1 cellular context compared by ENCODE assay signal in the genomic region with DNA sequence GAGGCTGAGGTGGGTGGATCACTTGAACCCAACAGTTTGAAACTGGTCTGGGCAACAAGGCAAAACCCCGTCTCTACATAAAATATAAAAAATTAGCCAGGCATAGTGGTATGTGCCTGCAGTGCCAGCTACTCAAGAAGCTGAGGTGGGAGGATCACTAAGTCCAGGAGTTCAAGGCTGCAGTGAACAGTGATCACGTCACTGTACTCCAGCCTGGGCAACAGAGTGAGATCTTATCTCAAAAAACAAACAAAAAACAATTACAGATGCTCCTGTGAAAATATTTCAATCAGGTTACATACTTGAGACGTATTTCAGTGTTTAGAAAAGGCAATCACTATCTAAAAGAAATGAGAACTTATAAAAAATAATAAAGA.
TF ChIP-seq lines count a peak whose summit lies in the region.

No MANE protein-coding gene starts in this region.

TF ChIP-seq in HepG2, 621 proteins besides CTCF, POLR2A, EP300 and RAD21 (continues in another document):
- TF ChIP-seq, protein P1, sequence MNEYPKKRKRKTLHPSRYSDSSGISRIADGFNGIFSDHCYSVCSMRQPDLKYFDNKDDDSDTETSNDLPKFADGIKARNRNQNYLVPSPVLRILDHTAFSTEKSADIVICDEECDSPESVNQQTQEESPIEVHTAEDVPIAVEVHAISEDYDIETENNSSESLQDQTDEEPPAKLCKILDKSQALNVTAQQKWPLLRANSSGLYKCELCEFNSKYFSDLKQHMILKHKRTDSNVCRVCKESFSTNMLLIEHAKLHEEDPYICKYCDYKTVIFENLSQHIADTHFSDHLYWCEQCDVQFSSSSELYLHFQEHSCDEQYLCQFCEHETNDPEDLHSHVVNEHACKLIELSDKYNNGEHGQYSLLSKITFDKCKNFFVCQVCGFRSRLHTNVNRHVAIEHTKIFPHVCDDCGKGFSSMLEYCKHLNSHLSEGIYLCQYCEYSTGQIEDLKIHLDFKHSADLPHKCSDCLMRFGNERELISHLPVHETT (CRISPR knock-in tag; conservative IDR thresholded peaks at IDR 0.05) = no peak
- TF ChIP-seq, protein P2, sequence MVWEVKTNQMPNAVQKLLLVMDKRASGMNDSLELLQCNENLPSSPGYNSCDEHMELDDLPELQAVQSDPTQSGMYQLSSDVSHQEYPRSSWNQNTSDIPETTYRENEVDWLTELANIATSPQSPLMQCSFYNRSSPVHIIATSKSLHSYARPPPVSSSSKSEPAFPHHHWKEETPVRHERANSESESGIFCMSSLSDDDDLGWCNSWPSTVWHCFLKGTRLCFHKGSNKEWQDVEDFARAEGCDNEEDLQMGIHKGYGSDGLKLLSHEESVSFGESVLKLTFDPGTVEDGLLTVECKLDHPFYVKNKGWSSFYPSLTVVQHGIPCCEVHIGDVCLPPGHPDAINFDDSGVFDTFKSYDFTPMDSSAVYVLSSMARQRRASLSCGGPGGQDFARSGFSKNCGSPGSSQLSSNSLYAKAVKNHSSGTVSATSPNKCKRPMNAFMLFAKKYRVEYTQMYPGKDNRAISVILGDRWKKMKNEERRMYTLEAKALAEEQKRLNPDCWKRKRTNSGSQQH (CRISPR knock-in tag; IDR thresholded peaks at IDR 0.05; ENCODE audit: low read depth) = no peak
- TF ChIP-seq AGO2 (optimal IDR thresholded peaks at IDR 0.05; ENCODE audit: low read depth, low read length) = no peak
- TF ChIP-seq SOX13 (IDR thresholded peaks at IDR 0.05) = no peak
- TF ChIP-seq SOX13 (CRISPR knock-in tag; conservative IDR thresholded peaks at IDR 0.05 in 1 of 2, IDR thresholded peaks at IDR 0.05 in 1 of 2) = peak in 1 of 2 experiments; percentile 75; a peak in 2 of 4 replicates
- TF ChIP-seq HMG20A (CRISPR knock-in tag; IDR thresholded peaks at IDR 0.05; ENCODE audit: borderline replicate concordance) = peak; percentile 49; the same call in 1 of the 2 replicates
- TF ChIP-seq IKZF1 (IDR thresholded peaks at IDR 0.05) = no peak
- TF ChIP-seq DPF2 (CRISPR knock-in tag; IDR thresholded peaks at IDR 0.05; ENCODE audit: borderline replicate concordance, low read depth) = peak; percentile 27; the same call in 1 of the 2 replicates
- no peak for TF ChIP-seq KDM6A (CRISPR knock-in tag; IDR thresholded peaks at IDR 0.05; ENCODE audit: low read depth)
- peak; percentile 57 for TF ChIP-seq FOSL2 (CRISPR knock-in tag; IDR thresholded peaks at IDR 0.05)
- TF ChIP-seq, protein P3, sequence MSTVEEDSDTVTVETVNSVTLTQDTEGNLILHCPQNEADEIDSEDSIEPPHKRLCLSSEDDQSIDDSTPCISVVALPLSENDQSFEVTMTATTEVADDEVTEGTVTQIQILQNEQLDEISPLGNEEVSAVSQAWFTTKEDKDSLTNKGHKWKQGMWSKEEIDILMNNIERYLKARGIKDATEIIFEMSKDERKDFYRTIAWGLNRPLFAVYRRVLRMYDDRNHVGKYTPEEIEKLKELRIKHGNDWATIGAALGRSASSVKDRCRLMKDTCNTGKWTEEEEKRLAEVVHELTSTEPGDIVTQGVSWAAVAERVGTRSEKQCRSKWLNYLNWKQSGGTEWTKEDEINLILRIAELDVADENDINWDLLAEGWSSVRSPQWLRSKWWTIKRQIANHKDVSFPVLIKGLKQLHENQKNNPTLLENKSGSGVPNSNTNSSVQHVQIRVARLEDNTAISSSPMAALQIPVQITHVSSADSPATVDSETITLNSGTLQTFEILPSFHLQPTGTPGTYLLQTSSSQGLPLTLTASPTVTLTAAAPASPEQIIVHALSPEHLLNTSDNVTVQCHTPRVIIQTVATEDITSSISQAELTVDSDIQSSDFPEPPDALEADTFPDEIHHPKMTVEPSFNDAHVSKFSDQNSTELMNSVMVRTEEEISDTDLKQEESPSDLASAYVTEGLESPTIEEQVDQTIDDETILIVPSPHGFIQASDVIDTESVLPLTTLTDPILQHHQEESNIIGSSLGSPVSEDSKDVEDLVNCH (CRISPR knock-in tag; IDR thresholded peaks at IDR 0.05) = no peak
- TF ChIP-seq ATF1 (CRISPR knock-in tag; IDR thresholded peaks at IDR 0.05) = peak; percentile 25; the same call in 1 of the 2 replicates
- no peak for TF ChIP-seq RBM39 (IDR thresholded peaks at IDR 0.05; ENCODE audit: low read depth, low read length, poor library complexity, severe bottlenecking)
- TF ChIP-seq, protein P4, sequence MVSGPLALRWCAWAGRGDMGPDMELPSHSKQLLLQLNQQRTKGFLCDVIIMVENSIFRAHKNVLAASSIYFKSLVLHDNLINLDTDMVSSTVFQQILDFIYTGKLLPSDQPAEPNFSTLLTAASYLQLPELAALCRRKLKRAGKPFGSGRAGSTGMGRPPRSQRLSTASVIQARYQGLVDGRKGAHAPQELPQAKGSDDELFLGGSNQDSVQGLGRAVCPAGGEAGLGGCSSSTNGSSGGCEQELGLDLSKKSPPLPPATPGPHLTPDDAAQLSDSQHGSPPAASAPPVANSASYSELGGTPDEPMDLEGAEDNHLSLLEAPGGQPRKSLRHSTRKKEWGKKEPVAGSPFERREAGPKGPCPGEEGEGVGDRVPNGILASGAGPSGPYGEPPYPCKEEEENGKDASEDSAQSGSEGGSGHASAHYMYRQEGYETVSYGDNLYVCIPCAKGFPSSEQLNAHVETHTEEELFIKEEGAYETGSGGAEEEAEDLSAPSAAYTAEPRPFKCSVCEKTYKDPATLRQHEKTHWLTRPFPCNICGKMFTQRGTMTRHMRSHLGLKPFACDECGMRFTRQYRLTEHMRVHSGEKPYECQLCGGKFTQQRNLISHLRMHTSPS (CRISPR knock-in tag; IDR thresholded peaks at IDR 0.05; ENCODE audit: low read depth) = 0 out of 2 replicates have a peak, but pooled peaks have one; percentile 29
- TF ChIP-seq, protein P5, sequence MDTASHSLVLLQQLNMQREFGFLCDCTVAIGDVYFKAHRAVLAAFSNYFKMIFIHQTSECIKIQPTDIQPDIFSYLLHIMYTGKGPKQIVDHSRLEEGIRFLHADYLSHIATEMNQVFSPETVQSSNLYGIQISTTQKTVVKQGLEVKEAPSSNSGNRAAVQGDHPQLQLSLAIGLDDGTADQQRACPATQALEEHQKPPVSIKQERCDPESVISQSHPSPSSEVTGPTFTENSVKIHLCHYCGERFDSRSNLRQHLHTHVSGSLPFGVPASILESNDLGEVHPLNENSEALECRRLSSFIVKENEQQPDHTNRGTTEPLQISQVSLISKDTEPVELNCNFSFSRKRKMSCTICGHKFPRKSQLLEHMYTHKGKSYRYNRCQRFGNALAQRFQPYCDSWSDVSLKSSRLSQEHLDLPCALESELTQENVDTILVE (CRISPR knock-in tag; IDR thresholded peaks at IDR 0.05) = 0 out of 2 replicates have a peak, but pooled peaks have one; percentile 15
- peak; percentile 69 for TF ChIP-seq FOXA3 (CRISPR knock-in tag; IDR thresholded peaks at IDR 0.05)
- no peak for TF ChIP-seq ZNF879 (CRISPR knock-in tag; IDR thresholded peaks at IDR 0.05)
- 0 out of 2 replicates have a peak, but pooled peaks have one; percentile 28 for TF ChIP-seq RXRB (CRISPR knock-in tag; IDR thresholded peaks at IDR 0.05; ENCODE audit: borderline replicate concordance)
- TF ChIP-seq, protein P6, sequence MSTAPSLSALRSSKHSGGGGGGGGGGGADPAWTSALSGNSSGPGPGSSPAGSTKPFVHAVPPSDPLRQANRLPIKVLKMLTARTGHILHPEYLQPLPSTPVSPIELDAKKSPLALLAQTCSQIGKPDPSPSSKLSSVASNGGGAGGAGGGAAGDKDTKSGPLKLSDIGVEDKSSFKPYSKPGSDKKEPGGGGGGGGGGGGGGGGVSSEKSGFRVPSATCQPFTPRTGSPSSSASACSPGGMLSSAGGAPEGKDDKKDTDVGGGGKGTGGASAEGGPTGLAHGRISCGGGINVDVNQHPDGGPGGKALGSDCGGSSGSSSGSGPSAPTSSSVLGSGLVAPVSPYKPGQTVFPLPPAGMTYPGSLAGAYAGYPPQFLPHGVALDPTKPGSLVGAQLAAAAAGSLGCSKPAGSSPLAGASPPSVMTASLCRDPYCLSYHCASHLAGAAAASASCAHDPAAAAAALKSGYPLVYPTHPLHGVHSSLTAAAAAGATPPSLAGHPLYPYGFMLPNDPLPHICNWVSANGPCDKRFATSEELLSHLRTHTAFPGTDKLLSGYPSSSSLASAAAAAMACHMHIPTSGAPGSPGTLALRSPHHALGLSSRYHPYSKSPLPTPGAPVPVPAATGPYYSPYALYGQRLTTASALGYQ (CRISPR knock-in tag; IDR thresholded peaks at IDR 0.05) = peak; percentile 4; the same call in 1 of the 2 replicates
- TF ChIP-seq SAP130 (CRISPR knock-in tag; IDR thresholded peaks at IDR 0.05; ENCODE audit: low read depth) = peak; percentile 38
- TF ChIP-seq RCOR2 (CRISPR knock-in tag; IDR thresholded peaks at IDR 0.05) = peak; percentile 70; the same call in 1 of the 2 replicates
- peak; percentile 86 for TF ChIP-seq ISL2 (CRISPR knock-in tag; IDR thresholded peaks at IDR 0.05)
- no peak for TF ChIP-seq MTA3 (CRISPR knock-in tag; IDR thresholded peaks at IDR 0.05)
- TF ChIP-seq, protein P7, sequence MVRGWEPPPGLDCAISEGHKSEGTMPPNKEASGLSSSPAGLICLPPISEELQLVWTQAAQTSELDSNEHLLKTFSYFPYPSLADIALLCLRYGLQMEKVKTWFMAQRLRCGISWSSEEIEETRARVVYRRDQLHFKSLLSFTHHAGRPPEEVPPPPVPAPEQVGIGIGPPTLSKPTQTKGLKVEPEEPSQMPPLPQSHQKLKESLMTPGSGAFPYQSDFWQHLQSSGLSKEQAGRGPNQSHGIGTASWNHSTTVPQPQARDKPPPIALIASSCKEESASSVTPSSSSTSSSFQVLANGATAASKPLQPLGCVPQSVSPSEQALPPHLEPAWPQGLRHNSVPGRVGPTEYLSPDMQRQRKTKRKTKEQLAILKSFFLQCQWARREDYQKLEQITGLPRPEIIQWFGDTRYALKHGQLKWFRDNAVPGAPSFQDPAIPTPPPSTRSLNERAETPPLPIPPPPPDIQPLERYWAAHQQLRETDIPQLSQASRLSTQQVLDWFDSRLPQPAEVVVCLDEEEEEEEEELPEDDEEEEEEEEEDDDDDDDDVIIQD (CRISPR knock-in tag; IDR thresholded peaks at IDR 0.05; ENCODE audit: low read depth) = peak; percentile 40; the same call in 1 of the 2 replicates
- no peak for TF ChIP-seq NR2F6 (IDR thresholded peaks at IDR 0.05)
- TF ChIP-seq NR2F6 (CRISPR knock-in tag; IDR thresholded peaks at IDR 0.05) = 0 out of 2 replicates have a peak, but pooled peaks have one; percentile 25
- TF ChIP-seq ZNF292 (CRISPR knock-in tag; IDR thresholded peaks at IDR 0.05; ENCODE audit: borderline replicate concordance, low read depth) = peak; percentile 15; the same call in 1 of the 2 replicates
- TF ChIP-seq ZMYM3 (CRISPR knock-in tag; IDR thresholded peaks at IDR 0.05) = 0 out of 2 replicates have a peak, but pooled peaks have one; percentile 39
- TF ChIP-seq, protein P8, sequence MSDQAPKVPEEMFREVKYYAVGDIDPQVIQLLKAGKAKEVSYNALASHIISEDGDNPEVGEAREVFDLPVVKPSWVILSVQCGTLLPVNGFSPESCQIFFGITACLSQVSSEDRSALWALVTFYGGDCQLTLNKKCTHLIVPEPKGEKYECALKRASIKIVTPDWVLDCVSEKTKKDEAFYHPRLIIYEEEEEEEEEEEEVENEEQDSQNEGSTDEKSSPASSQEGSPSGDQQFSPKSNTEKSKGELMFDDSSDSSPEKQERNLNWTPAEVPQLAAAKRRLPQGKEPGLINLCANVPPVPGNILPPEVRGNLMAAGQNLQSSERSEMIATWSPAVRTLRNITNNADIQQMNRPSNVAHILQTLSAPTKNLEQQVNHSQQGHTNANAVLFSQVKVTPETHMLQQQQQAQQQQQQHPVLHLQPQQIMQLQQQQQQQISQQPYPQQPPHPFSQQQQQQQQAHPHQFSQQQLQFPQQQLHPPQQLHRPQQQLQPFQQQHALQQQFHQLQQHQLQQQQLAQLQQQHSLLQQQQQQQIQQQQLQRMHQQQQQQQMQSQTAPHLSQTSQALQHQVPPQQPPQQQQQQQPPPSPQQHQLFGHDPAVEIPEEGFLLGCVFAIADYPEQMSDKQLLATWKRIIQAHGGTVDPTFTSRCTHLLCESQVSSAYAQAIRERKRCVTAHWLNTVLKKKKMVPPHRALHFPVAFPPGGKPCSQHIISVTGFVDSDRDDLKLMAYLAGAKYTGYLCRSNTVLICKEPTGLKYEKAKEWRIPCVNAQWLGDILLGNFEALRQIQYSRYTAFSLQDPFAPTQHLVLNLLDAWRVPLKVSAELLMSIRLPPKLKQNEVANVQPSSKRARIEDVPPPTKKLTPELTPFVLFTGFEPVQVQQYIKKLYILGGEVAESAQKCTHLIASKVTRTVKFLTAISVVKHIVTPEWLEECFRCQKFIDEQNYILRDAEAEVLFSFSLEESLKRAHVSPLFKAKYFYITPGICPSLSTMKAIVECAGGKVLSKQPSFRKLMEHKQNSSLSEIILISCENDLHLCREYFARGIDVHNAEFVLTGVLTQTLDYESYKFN (CRISPR knock-in tag; conservative IDR thresholded peaks at IDR 0.05) = peak; percentile 66
- TF ChIP-seq ZNF670 (CRISPR knock-in tag; IDR thresholded peaks at IDR 0.05; ENCODE audit: borderline replicate concordance) = no peak
- TF ChIP-seq, protein P9, sequence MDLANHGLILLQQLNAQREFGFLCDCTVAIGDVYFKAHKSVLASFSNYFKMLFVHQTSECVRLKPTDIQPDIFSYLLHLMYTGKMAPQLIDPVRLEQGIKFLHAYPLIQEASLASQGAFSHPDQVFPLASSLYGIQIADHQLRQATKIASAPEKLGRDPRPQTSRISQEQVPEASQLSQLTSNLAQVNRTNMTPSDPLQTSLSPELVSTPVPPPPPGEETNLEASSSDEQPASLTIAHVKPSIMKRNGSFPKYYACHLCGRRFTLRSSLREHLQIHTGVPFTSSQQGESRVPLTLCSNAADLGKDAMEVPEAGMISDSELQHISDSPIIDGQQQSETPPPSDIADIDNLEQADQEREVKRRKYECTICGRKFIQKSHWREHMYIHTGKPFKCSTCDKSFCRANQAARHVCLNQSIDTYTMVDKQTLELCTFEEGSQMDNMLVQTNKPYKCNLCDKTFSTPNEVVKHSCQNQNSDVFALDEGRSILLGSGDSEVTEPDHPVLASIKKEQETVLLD (CRISPR knock-in tag; IDR thresholded peaks at IDR 0.05; ENCODE audit: low read depth) = no peak
- TF ChIP-seq MED1 (CRISPR knock-in tag; IDR thresholded peaks at IDR 0.05) = peak; percentile 43
- TF ChIP-seq KDM1A (CRISPR knock-in tag; IDR thresholded peaks at IDR 0.05) = peak; percentile 25; the same call in 1 of the 2 replicates
- TF ChIP-seq ZBTB21 (CRISPR knock-in tag; IDR thresholded peaks at IDR 0.05) = 0 out of 2 replicates have a peak, but pooled peaks have one; percentile 30
- peak; percentile 33; the same call in 1 of the 2 replicates for TF ChIP-seq BCL6 (CRISPR knock-in tag; IDR thresholded peaks at IDR 0.05)
- TF ChIP-seq PHF21A (CRISPR knock-in tag; IDR thresholded peaks at IDR 0.05) = peak; percentile 29; the same call in 1 of the 2 replicates
- 0 out of 2 replicates have a peak, but pooled peaks have one; percentile 20 for TF ChIP-seq ZNF792 (CRISPR knock-in tag; IDR thresholded peaks at IDR 0.05)
- TF ChIP-seq SOX6 (IDR thresholded peaks at IDR 0.05) = no peak
- peak; percentile 64 for TF ChIP-seq SOX6 (CRISPR knock-in tag; IDR thresholded peaks at IDR 0.05)
- peak; percentile 89 for TF ChIP-seq HNF4A (CRISPR knock-in tag; IDR thresholded peaks at IDR 0.05)
- TF ChIP-seq ZNF337 (CRISPR knock-in tag; IDR thresholded peaks at IDR 0.05; ENCODE audit: borderline replicate concordance, low read depth) = no peak
- TF ChIP-seq POGZ (CRISPR knock-in tag; IDR thresholded peaks at IDR 0.05) = peak; percentile 63
- no peak for TF ChIP-seq ZNF564 (CRISPR knock-in tag; IDR thresholded peaks at IDR 0.05)
- TF ChIP-seq GABPB1 (CRISPR knock-in tag; IDR thresholded peaks at IDR 0.05) = peak; percentile 12; the same call in 1 of the 2 replicates
- TF ChIP-seq NCOR1 (IDR thresholded peaks at IDR 0.05; ENCODE audit: borderline replicate concordance, low read length) = peak; percentile 71; the same call in 1 of the 2 replicates
